1 cellular context compared by ENCODE assay signal in the genomic region with DNA sequence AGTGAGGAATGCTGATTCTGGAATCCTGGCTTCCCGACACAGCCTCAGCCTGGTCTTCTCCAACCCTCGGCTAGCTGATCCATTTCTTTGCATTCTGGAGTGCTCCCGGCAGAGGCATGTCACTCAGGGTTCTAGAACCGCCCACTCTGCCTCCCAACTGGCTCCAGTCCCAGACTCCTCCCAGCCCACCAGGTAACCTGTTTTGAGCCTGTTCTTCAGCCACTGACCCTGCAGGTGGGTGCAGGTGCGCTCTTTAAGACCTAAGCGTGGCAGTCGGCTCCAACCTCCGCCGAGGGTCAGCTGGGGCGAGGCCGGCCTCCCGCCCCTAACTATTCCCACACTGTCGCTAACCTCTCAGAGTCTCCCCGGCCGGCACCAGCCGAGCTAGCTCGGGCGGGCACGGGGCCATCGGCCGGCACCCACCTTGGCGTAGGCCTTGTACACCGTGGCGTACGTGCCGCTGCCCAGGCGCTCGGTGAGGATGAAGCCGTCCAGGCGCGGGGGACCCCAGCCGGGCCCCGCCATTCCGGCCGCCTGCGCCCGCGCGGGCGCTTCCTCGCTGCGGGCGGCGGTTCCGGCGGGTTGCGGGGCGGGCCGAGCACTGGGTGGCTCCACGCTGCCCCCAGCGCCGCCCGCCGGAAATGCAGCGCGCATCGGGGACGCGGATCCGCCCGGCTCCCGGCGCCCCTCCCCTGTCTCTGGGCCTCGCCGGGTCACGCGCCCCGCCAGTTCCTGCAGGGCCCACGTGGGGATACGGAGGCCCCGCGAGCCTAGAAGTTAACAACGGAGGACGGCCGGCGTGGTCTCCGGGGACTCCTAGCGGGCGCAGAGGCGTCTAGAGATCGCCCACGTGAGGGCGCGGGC.
A peak's percentile ranks its signal among the peaks of the same experiment; 100 is the strongest.
TF ChIP-seq lines count a peak whose summit lies in the region.

A gene with protein sequence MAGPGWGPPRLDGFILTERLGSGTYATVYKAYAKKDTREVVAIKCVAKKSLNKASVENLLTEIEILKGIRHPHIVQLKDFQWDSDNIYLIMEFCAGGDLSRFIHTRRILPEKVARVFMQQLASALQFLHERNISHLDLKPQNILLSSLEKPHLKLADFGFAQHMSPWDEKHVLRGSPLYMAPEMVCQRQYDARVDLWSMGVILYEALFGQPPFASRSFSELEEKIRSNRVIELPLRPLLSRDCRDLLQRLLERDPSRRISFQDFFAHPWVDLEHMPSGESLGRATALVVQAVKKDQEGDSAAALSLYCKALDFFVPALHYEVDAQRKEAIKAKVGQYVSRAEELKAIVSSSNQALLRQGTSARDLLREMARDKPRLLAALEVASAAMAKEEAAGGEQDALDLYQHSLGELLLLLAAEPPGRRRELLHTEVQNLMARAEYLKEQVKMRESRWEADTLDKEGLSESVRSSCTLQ (minus strand): TSS at position 576 of the 864 bp plus-strand sequence. CDS start 51 bp downstream, at position 525.

TF ChIP-seq in HepG2, 621 proteins besides CTCF, POLR2A, EP300 and RAD21 (continued from another document and continues in another):
- TF ChIP-seq NFYB (CRISPR knock-in tag; IDR thresholded peaks at IDR 0.05) (peak; percentile 55), IRX3 (CRISPR knock-in tag; IDR thresholded peaks at IDR 0.05; ENCODE audit: borderline replicate concordance, low read depth) (0 out of 2 replicates have a peak, but pooled peaks have one; percentile 33), ZBTB8A (CRISPR knock-in tag; IDR thresholded peaks at IDR 0.05; ENCODE audit: borderline replicate concordance, low read depth) (no peak), ZNF564 (CRISPR knock-in tag; IDR thresholded peaks at IDR 0.05) (peak; percentile 46; the same call in 1 of the 2 replicates), ZNF724P (CRISPR knock-in tag; IDR thresholded peaks at IDR 0.05; ENCODE audit: borderline replicate concordance) (no peak), PITX1 (CRISPR knock-in tag; IDR thresholded peaks at IDR 0.05) (no peak), RFXAP (CRISPR knock-in tag; IDR thresholded peaks at IDR 0.05; ENCODE audit: borderline replicate concordance) (0 out of 2 replicates have a peak, but pooled peaks have one; percentile 17), ZNF766 (CRISPR knock-in tag; IDR thresholded peaks at IDR 0.05; ENCODE audit: borderline replicate concordance) (no peak), NR1H2 (CRISPR knock-in tag; IDR thresholded peaks at IDR 0.05; ENCODE audit: borderline replicate concordance, low read depth) (no peak), NR3C1 (CRISPR knock-in tag; IDR thresholded peaks at IDR 0.05) (no peak), SOX6 (IDR thresholded peaks at IDR 0.05) (no peak), SOX6 (CRISPR knock-in tag; IDR thresholded peaks at IDR 0.05) (0 out of 2 replicates have a peak, but pooled peaks have one; percentile 23), JARID2 (CRISPR knock-in tag; IDR thresholded peaks at IDR 0.05; ENCODE audit: insufficient replicate concordance) (no peak), KLF11 (CRISPR knock-in tag; IDR thresholded peaks at IDR 0.05) (0 out of 2 replicates have a peak, but pooled peaks have one; percentile 21), ZNF230 (CRISPR knock-in tag; IDR thresholded peaks at IDR 0.05) (peak; percentile 63; the same call in 1 of the 2 replicates), ZNF3 (CRISPR knock-in tag; IDR thresholded peaks at IDR 0.05) (no peak), ZNF510 (CRISPR knock-in tag; IDR thresholded peaks at IDR 0.05; ENCODE audit: low read depth) (no peak), FOXO1 (CRISPR knock-in tag; IDR thresholded peaks at IDR 0.05) (no peak), ZNF124 (CRISPR knock-in tag; IDR thresholded peaks at IDR 0.05) (no peak), ESRRA (CRISPR knock-in tag; IDR thresholded peaks at IDR 0.05; ENCODE audit: low read depth) (0 out of 2 replicates have a peak, but pooled peaks have one; percentile 45), RBM39 (IDR thresholded peaks at IDR 0.05; ENCODE audit: low read depth, low read length, poor library complexity, severe bottlenecking) (peak; percentile 40)
- TF ChIP-seq, protein P1, sequence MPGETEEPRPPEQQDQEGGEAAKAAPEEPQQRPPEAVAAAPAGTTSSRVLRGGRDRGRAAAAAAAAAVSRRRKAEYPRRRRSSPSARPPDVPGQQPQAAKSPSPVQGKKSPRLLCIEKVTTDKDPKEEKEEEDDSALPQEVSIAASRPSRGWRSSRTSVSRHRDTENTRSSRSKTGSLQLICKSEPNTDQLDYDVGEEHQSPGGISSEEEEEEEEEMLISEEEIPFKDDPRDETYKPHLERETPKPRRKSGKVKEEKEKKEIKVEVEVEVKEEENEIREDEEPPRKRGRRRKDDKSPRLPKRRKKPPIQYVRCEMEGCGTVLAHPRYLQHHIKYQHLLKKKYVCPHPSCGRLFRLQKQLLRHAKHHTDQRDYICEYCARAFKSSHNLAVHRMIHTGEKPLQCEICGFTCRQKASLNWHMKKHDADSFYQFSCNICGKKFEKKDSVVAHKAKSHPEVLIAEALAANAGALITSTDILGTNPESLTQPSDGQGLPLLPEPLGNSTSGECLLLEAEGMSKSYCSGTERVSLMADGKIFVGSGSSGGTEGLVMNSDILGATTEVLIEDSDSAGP (CRISPR knock-in tag; IDR thresholded peaks at IDR 0.05; ENCODE audit: borderline replicate concordance) = peak; percentile 42; the same call in 1 of the 2 replicates
- TF ChIP-seq, protein P2, sequence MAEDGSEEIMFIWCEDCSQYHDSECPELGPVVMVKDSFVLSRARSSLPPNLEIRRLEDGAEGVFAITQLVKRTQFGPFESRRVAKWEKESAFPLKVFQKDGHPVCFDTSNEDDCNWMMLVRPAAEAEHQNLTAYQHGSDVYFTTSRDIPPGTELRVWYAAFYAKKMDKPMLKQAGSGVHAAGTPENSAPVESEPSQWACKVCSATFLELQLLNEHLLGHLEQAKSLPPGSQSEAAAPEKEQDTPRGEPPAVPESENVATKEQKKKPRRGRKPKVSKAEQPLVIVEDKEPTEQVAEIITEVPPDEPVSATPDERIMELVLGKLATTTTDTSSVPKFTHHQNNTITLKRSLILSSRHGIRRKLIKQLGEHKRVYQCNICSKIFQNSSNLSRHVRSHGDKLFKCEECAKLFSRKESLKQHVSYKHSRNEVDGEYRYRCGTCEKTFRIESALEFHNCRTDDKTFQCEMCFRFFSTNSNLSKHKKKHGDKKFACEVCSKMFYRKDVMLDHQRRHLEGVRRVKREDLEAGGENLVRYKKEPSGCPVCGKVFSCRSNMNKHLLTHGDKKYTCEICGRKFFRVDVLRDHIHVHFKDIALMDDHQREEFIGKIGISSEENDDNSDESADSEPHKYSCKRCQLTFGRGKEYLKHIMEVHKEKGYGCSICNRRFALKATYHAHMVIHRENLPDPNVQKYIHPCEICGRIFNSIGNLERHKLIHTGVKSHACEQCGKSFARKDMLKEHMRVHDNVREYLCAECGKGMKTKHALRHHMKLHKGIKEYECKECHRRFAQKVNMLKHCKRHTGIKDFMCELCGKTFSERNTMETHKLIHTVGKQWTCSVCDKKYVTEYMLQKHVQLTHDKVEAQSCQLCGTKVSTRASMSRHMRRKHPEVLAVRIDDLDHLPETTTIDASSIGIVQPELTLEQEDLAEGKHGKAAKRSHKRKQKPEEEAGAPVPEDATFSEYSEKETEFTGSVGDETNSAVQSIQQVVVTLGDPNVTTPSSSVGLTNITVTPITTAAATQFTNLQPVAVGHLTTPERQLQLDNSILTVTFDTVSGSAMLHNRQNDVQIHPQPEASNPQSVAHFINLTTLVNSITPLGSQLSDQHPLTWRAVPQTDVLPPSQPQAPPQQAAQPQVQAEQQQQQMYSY (CRISPR knock-in tag; IDR thresholded peaks at IDR 0.05) = no peak
- TF ChIP-seq, protein P3, sequence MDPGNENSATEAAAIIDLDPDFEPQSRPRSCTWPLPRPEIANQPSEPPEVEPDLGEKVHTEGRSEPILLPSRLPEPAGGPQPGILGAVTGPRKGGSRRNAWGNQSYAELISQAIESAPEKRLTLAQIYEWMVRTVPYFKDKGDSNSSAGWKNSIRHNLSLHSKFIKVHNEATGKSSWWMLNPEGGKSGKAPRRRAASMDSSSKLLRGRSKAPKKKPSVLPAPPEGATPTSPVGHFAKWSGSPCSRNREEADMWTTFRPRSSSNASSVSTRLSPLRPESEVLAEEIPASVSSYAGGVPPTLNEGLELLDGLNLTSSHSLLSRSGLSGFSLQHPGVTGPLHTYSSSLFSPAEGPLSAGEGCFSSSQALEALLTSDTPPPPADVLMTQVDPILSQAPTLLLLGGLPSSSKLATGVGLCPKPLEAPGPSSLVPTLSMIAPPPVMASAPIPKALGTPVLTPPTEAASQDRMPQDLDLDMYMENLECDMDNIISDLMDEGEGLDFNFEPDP (CRISPR knock-in tag; conservative IDR thresholded peaks at IDR 0.05) = no peak
- TF ChIP-seq, protein P4, sequence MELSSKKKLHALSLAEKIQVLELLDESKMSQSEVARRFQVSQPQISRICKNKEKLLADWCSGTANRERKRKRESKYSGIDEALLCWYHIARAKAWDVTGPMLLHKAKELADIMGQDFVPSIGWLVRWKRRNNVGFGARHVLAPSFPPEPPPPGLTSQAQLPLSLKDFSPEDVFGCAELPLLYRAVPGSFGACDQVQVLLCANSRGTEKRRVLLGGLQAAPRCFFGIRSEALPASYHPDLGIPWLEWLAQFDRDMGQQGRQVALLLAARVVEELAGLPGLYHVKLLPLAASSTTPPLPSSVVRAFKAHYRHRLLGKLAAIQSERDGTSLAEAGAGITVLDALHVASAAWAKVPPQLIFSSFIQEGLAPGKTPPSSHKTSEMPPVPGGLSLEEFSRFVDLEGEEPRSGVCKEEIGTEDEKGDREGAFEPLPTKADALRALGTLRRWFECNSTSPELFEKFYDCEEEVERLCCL (CRISPR knock-in tag; IDR thresholded peaks at IDR 0.05; ENCODE audit: borderline replicate concordance) = no peak
- TF ChIP-seq, protein P5, sequence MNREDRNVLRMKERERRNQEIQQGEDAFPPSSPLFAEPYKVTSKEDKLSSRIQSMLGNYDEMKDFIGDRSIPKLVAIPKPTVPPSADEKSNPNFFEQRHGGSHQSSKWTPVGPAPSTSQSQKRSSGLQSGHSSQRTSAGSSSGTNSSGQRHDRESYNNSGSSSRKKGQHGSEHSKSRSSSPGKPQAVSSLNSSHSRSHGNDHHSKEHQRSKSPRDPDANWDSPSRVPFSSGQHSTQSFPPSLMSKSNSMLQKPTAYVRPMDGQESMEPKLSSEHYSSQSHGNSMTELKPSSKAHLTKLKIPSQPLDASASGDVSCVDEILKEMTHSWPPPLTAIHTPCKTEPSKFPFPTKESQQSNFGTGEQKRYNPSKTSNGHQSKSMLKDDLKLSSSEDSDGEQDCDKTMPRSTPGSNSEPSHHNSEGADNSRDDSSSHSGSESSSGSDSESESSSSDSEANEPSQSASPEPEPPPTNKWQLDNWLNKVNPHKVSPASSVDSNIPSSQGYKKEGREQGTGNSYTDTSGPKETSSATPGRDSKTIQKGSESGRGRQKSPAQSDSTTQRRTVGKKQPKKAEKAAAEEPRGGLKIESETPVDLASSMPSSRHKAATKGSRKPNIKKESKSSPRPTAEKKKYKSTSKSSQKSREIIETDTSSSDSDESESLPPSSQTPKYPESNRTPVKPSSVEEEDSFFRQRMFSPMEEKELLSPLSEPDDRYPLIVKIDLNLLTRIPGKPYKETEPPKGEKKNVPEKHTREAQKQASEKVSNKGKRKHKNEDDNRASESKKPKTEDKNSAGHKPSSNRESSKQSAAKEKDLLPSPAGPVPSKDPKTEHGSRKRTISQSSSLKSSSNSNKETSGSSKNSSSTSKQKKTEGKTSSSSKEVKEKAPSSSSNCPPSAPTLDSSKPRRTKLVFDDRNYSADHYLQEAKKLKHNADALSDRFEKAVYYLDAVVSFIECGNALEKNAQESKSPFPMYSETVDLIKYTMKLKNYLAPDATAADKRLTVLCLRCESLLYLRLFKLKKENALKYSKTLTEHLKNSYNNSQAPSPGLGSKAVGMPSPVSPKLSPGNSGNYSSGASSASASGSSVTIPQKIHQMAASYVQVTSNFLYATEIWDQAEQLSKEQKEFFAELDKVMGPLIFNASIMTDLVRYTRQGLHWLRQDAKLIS (CRISPR knock-in tag; IDR thresholded peaks at IDR 0.05) = no peak
- TF ChIP-seq, protein P6, sequence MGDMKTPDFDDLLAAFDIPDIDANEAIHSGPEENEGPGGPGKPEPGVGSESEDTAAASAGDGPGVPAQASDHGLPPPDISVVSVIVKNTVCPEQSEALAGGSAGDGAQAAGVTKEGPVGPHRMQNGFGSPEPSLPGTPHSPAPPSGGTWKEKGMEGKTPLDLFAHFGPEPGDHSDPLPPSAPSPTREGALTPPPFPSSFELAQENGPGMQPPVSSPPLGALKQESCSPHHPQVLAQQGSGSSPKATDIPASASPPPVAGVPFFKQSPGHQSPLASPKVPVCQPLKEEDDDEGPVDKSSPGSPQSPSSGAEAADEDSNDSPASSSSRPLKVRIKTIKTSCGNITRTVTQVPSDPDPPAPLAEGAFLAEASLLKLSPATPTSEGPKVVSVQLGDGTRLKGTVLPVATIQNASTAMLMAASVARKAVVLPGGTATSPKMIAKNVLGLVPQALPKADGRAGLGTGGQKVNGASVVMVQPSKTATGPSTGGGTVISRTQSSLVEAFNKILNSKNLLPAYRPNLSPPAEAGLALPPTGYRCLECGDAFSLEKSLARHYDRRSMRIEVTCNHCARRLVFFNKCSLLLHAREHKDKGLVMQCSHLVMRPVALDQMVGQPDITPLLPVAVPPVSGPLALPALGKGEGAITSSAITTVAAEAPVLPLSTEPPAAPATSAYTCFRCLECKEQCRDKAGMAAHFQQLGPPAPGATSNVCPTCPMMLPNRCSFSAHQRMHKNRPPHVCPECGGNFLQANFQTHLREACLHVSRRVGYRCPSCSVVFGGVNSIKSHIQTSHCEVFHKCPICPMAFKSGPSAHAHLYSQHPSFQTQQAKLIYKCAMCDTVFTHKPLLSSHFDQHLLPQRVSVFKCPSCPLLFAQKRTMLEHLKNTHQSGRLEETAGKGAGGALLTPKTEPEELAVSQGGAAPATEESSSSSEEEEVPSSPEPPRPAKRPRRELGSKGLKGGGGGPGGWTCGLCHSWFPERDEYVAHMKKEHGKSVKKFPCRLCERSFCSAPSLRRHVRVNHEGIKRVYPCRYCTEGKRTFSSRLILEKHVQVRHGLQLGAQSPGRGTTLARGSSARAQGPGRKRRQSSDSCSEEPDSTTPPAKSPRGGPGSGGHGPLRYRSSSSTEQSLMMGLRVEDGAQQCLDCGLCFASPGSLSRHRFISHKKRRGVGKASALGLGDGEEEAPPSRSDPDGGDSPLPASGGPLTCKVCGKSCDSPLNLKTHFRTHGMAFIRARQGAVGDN (CRISPR knock-in tag; IDR thresholded peaks at IDR 0.05) = peak; percentile 94
